In the genomic region with DNA sequence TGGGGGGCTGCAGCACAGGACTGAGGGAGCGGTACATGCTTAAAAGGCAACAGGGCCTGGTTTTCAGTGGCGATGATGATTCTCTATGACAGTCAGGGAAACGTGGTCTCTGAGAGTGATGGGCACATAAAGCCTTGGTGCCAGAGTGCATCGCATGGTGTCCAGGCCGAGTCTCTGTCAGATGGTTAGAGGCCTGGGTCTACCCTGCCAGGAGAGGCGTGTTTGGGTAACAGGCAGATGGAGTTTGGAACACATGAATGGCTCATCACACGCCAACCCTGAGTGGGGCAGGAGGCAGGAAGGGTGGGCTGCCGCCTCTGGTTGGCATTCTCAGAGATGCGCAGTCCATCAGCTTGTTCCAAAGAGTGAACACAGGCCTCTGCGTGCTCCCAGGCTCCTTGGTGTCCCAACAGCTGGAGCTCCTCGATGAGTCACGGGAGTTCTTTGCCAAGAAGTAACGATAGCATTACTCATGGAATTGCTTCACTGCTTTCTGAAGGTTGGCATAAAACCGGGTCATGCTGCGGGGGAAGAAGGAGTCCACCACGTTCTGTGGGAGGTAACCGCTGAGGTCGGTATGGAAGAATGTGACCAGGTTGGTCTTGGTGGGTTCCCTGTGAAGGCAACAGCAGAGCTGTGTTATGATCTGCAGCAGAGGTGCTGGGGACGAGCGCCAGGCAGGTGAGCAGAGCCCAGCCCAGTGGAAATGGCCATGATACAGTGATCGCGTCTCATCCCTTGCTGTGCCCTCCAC, we compare ENCODE assay signal across 8 cellular contexts. TPM values are rescaled to one million over a fixed set of nuclear protein-coding genes. Genes with fewer than 3 reads are reported as not detected.
DNase-seq lines count a peak whose midpoint lies in the region; ATAC-seq and TF ChIP-seq lines count a peak whose summit lies in the region.

No MANE protein-coding gene starts in this region.

- H3K36me3 ChIP-seq in sigmoid colon: peaks cover 0 to 15% (median 0%) of the 10 kb centered on the region in 4 donors

- no peak for ATAC-seq in HG02840 (IDR thresholded peaks at IDR 0.05; ENCODE audit: low FRiP score, unreplicated experiment)
- no peak for ATAC-seq in HG02870 (IDR thresholded peaks at IDR 0.05; ENCODE audit: unreplicated experiment)

- peak in 2 of 4 donors; percentile 19 to 57 for TF ChIP-seq EP300 in sigmoid colon (IDR thresholded peaks at IDR 0.05)

- no peaks in the 10 kb centered on the region for H3K9me3 ChIP-seq in sigmoid colon

- H3K27ac Mint-ChIP-seq in type B pancreatic cell: no peak overlapping the region

- no peaks in the 10 kb centered on the region for H3K27me3 Mint-ChIP-seq in type B pancreatic cell

- TF ChIP-seq POLR2A in sigmoid colon (IDR thresholded peaks at IDR 0.05): no peak

- H3K4me3 Mint-ChIP-seq in type B pancreatic cell: no peak overlapping the region

- WGBS in sigmoid colon, 2 donors: 75 to 82% methylated on average over 22 of the region's 22 CpGs

- H3K27ac ChIP-seq in sigmoid colon: peak overlapping the region; percentile 57 to 76 (median 65)

- peaks cover 16% of the 10 kb centered on the region for H3K36me3 Mint-ChIP-seq in type B pancreatic cell

- no peaks in the 10 kb centered on the region for H3K4me1 Mint-ChIP-seq in type B pancreatic cell (ENCODE audit: unreplicated experiment)

- H3K9me3 Mint-ChIP-seq in type B pancreatic cell: no peaks in the 10 kb centered on the region

- peaks cover 0 to 33% (median 30%) of the 10 kb centered on the region in 4 donors for H3K4me1 ChIP-seq in sigmoid colon

- no peaks in the 10 kb centered on the region for H3K27me3 ChIP-seq in sigmoid colon

- peak; percentile 98 for DNase-seq in EH (ENCODE audit: low read depth)
- peak; percentile 99 for DNase-seq in RPMI7951 (ENCODE audit: low read depth)
- peak; percentile 99 for DNase-seq in fibroblast of the aortic adventitia (ENCODE audit: low read depth)
- DNase-seq in sigmoid colon: peak; percentile 96
- no peak for DNase-seq in type B pancreatic cell (ENCODE audit: extremely low spot score, unreplicated experiment)
- no peak for DNase-seq in NK-92 (lab: John Stamatoyannopoulos, UW; ENCODE audit: unreplicated experiment)

- H3K4me3 ChIP-seq in fibroblast of the aortic adventitia (ENCODE audit: low read depth, low read length) (no peak overlapping the region), sigmoid colon (no peak overlapping the region)

- TF ChIP-seq CTCF in fibroblast of the aortic adventitia (IDR thresholded peaks at IDR 0.05; ENCODE audit: insufficient read depth, low read length): no peak
- no peak for TF ChIP-seq CTCF in sigmoid colon (IDR thresholded peaks at IDR 0.05)
- no peak for TF ChIP-seq CTCF in type B pancreatic cell (conservative IDR thresholded peaks at IDR 0.05)

- intact Hi-C loops in sigmoid colon (cut with DNase I): no loop called here

RNA-seq across cellular contexts. Expression of gene STARD5, which starts 11.0 kb away (rescaled TPM):
- 3.2 and 5.3 TPM in 2 replicates for total RNA-seq in RPMI7951 (2014; rRNA removed; shearing (Covaris generic))
- total RNA-seq in fibroblast of the aortic adventitia (ENCODE audit: low replicate concordance) (6.1 and 8.8 TPM in 2 replicates), sigmoid colon (1 to 10 TPM in 3 of 4 donors, under 1 TPM in 1; 0.66 to 6.4 (median 3.0) TPM), type B pancreatic cell (ENCODE audit: low replicate concordance) (7.8 and 15.1 TPM in 2 replicates)
- polyA plus RNA-seq in sigmoid colon: 10 to 100 TPM; 21.2 to 26.1 (median 22.8) TPM

Comparison
In these comparisons a context has a peak if more than half of its experiments do, and no peak if none do; other contexts are left out.
1. DNase-seq: peak in EH (single experiment), RPMI7951 (single experiment), fibroblast of the aortic adventitia (single experiment) and sigmoid colon (single experiment); none in type B pancreatic cell (single experiment) and NK-92 (single experiment).